In the genomic region with DNA sequence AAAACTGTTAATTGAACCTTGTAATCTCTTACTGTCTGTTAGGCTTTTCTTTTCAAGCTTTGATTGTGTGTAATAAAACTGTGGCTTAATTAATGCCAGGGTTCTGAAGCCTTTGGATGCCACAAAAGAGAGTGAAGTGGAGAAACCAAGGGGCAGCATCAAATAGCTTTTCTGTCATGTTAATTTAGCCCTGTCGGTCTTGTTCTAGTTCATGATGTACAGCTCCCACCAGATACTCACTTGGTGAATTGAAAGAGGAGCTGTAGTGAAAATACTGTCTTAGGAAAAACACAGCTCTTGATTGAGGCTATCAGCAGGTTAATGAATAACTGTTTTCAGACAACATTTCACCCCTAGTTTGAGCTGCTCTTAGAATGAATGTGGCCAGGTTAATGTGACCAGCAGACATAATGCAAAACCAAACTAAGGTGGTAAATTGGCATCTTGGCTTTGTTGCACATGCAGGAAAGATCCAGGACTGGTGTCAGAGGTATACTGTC, we compare ENCODE assay signal across 14 cellular contexts.
A peak's percentile ranks its signal among the peaks of the same experiment; 100 is the strongest.
DNase-seq lines count a peak whose midpoint lies in the region; ATAC-seq and TF ChIP-seq lines count a peak whose summit lies in the region.
"Had no signal": no experiment of that assay in that cellular context is flagged by ENCODE, and none has a peak within 500 bp of the region (broad histone marks: within the 10 kb centered on the region; RNA-seq: fewer than 3 reads in every experiment).

No MANE protein-coding gene starts in this region.

- H3K9me2 ChIP-seq in hepatocyte (replicated peaks; ENCODE audit: insufficient read depth) = no peaks in the 10 kb centered on the region

- H3K9me3 Mint-ChIP-seq in progenitor cell of endocrine pancreas (ENCODE audit: low read depth) (no peaks in the 10 kb centered on the region), neural progenitor cell (no peaks in the 10 kb centered on the region), type B pancreatic cell (no peaks in the 10 kb centered on the region)
- H3K9me3 Mint-ChIP-seq: CD14-positive monocyte, HFFc6 had no signal

- no peaks in the 10 kb centered on the region for H3K36me3 ChIP-seq in hepatocyte (replicated peaks; ENCODE audit: insufficient read depth, low read depth)
- no peaks in the 10 kb centered on the region for H3K36me3 ChIP-seq in neural progenitor cell

- peak overlapping the region; percentile 38 for H3K4me2 ChIP-seq in hepatocyte
- no peak overlapping the region for H3K4me2 ChIP-seq in neural progenitor cell
- H3K4me2 ChIP-seq: KMS-11 had no signal

- no peaks in the 10 kb centered on the region for H3K4me1 ChIP-seq in hepatocyte (ENCODE audit: insufficient read depth)
- H3K4me1 ChIP-seq in neural progenitor cell = peaks cover 15% of the 10 kb centered on the region

- H3K9me3 ChIP-seq in hepatocyte (ENCODE audit: low read depth) (no peaks in the 10 kb centered on the region), neural progenitor cell (ENCODE audit: low read depth) (no peaks in the 10 kb centered on the region)

- ATAC-seq in left ventricle myocardium superior = no peak

- H2AFZ ChIP-seq in hepatocyte (no peak overlapping the region), neural progenitor cell (replicated peaks) (no peak overlapping the region)

- no peaks in the 10 kb centered on the region for H3K36me3 Mint-ChIP-seq in progenitor cell of endocrine pancreas (ENCODE audit: insufficient read depth)
- no peaks in the 10 kb centered on the region for H3K36me3 Mint-ChIP-seq in neural progenitor cell
- no peaks in the 10 kb centered on the region for H3K36me3 Mint-ChIP-seq in type B pancreatic cell

- H3K9ac ChIP-seq in neural progenitor cell = no peak overlapping the region
- H3K9ac ChIP-seq: KMS-11 had no signal

- H4K20me1 ChIP-seq in hepatocyte (ENCODE audit: insufficient read depth, poor library complexity, severe bottlenecking) (peaks cover 2% of the 10 kb centered on the region), neural progenitor cell (ENCODE audit: low read depth) (no peaks in the 10 kb centered on the region)

- H3K79me2 ChIP-seq in hepatocyte (no peaks in the 10 kb centered on the region), neural progenitor cell (ENCODE audit: low read depth) (no peaks in the 10 kb centered on the region)

- DNase-seq in G401 (ENCODE audit: low spot score) (peak; percentile 28), HuH-7 (ENCODE audit: low spot score) (peak; percentile 52), hepatocyte (ENCODE audit: low spot score) (no peak), progenitor cell of endocrine pancreas (ENCODE audit: low spot score, unreplicated experiment) (no peak), left ventricle myocardium superior (no peak), neural progenitor cell (ENCODE audit: low spot score) (no peak), type B pancreatic cell (ENCODE audit: extremely low spot score, unreplicated experiment) (no peak)
- DNase-seq: HFFc6, NCI-H1092 treated with DMSO at 0.1 percent for 48 hours, NCI-H1694, NCI-H2107 had no signal

- in situ Hi-C loops in G401 (cut with HindIII; ENCODE audit: low sequenced_read_pairs) = no loop called here

- H3K27me3 ChIP-seq in hepatocyte = no peaks in the 10 kb centered on the region
- H3K27me3 ChIP-seq in neural progenitor cell = no peaks in the 10 kb centered on the region

- H3K4me1 Mint-ChIP-seq in progenitor cell of endocrine pancreas (ENCODE audit: low read depth) = peaks cover 15% of the 10 kb centered on the region
- H3K4me1 Mint-ChIP-seq in neural progenitor cell = peaks cover 21% of the 10 kb centered on the region
- H3K4me1 Mint-ChIP-seq in type B pancreatic cell (ENCODE audit: unreplicated experiment) = peaks cover 16% of the 10 kb centered on the region

- H3K4me3 Mint-ChIP-seq in progenitor cell of endocrine pancreas (ENCODE audit: low read depth) (no peak overlapping the region), neural progenitor cell (no peak overlapping the region), type B pancreatic cell (no peak overlapping the region)
- H3K4me3 Mint-ChIP-seq: CD14-positive monocyte, HFFc6 had no signal

- intact Hi-C loops in left ventricle myocardium superior (cut with micrococcal nuclease) = no loop called here

- TF ChIP-seq CTCF in hepatocyte (IDR thresholded peaks at IDR 0.05; ENCODE audit: poor library complexity) (no peak), progenitor cell of endocrine pancreas (IDR thresholded peaks at IDR 0.05; ENCODE audit: unreplicated experiment) (no peak), neural progenitor cell (IDR thresholded peaks at IDR 0.05) (no peak), type B pancreatic cell (conservative IDR thresholded peaks at IDR 0.05) (no peak)

- no peaks in the 10 kb centered on the region for H3F3A ChIP-seq in neural progenitor cell (ENCODE audit: low read depth)

- H3K27ac ChIP-seq in hepatocyte (no peak overlapping the region), neural progenitor cell (no peak overlapping the region)
- H3K27ac ChIP-seq: HL-60, KMS-11 had no signal

- H3K27me3 Mint-ChIP-seq in progenitor cell of endocrine pancreas = no peaks in the 10 kb centered on the region
- H3K27me3 Mint-ChIP-seq in neural progenitor cell (ENCODE audit: insufficient read depth, low read depth) = peaks cover 7% of the 10 kb centered on the region
- H3K27me3 Mint-ChIP-seq in type B pancreatic cell = peaks cover 16% of the 10 kb centered on the region

- H3K4me3 ChIP-seq in hepatocyte = no peak overlapping the region
- no peak overlapping the region for H3K4me3 ChIP-seq in neural progenitor cell

- H3K27ac Mint-ChIP-seq in progenitor cell of endocrine pancreas (peak overlapping the region; percentile 8), neural progenitor cell (no peak overlapping the region), type B pancreatic cell (no peak overlapping the region)
- H3K27ac Mint-ChIP-seq: CD14-positive monocyte, HFFc6 had no signal

- WGBS in hepatocyte (ENCODE audit: low lambda C conversion rate, missing lambda C conversion rate) = 27% methylated on average over 1 of the region's 1 CpG

Comparison
In these comparisons a context has a peak if more than half of its experiments do, and no peak if none do; other contexts are left out.
1. DNase-seq: peak in G401 (single experiment) and HuH-7 (single experiment); none in hepatocyte (single experiment), progenitor cell of endocrine pancreas (single experiment), left ventricle myocardium superior (single experiment), neural progenitor cell (single experiment) and type B pancreatic cell (single experiment).